ENCODE assay signal across 1 cellular context in the genomic region with DNA sequence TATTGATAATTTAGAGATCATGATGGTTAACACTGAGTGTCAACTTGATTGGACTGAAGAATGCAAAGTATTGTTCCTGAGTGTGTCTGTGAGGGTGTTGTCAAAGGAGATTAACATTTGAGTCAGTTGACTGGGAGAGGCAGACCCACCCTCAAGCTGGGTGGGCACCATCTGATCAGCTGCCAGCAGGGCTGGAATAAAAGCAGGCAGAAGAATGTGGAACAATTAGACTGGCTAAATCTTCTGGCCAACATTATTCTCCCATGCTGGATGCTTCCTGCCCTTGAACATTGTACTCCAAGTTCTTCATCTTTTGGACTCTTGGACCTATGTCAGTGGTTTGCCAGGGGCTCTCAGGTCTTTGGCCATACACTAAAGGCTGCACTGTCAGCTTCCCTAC.
TF ChIP-seq lines count a peak whose summit lies in the region.

No MANE protein-coding gene starts in this region.

TF ChIP-seq in H1, 55 proteins besides CTCF, POLR2A, EP300 and RAD21:
- no peak for TF ChIP-seq EZH2 (IDR thresholded peaks at IDR 0.05; ENCODE audit: low read depth, low read length, severe bottlenecking)
- TF ChIP-seq JUND (IDR thresholded peaks at IDR 0.05; ENCODE audit: low read length) = no peak
- TF ChIP-seq RFX5 (IDR thresholded peaks at IDR 0.05; ENCODE audit: borderline replicate concordance, low read depth, low read length) = no peak
- TF ChIP-seq, protein P1, sequence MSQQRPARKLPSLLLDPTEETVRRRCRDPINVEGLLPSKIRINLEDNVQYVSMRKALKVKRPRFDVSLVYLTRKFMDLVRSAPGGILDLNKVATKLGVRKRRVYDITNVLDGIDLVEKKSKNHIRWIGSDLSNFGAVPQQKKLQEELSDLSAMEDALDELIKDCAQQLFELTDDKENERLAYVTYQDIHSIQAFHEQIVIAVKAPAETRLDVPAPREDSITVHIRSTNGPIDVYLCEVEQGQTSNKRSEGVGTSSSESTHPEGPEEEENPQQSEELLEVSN (IDR thresholded peaks at IDR 0.05) = no peak
